29 cellular contexts compared by ENCODE assay signal in the genomic region with DNA sequence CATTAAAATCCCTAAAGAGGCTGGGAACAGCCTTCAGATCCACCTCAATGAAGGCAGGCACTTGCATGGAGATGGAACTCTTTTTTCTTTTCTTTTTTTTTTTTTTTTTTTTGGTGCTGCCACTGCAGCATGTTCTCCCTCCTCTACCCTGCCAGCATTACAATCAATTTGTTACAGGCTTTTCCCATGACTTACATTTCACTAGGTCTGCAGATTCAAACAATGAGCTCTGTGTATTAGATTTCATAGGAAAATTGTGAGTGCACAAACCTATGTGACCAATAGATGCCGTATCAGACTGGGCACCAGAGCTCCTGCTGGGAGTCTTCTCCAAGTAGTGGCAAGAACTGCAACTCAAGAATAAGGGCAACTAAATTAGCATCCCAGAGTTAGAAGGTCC.
"Had no signal": no experiment of that assay in that cellular context is flagged by ENCODE, and none has a peak within 500 bp of the region (broad histone marks: within the 10 kb centered on the region; RNA-seq: fewer than 3 reads in every experiment).

No MANE protein-coding gene starts in this region.

- ATAC-seq: activated CD8-positive, alpha-beta T cell treated with anti-CD3 and anti-CD28 coated beads for 36 hours; activated naive CD4-positive, alpha-beta T cell treated with anti-CD3 and anti-CD28 coated beads, Interleukin-2, amount 50 U/mL, for 72 hours; activated T-cell treated with anti-CD3 and anti-CD28 coated beads, Interleukin-2, amount 50 U/mL, for 4 hours; activated T-cell treated with anti-CD3 and anti-CD28 coated beads, Interleukin-2, amount 50 U/mL, for 72 hours; activated T-helper 17 cell treated with anti-CD3 and anti-CD28 coated beads, Interleukin-2, amount 50 U/mL, for 72 hours; body of pancreas had no signal

- DNase-seq: activated B cell treated with CpG ODN at 0.5 μM for 24 hours; activated CD4-positive, alpha-beta memory T cell treated with anti-CD3 and anti-CD28 coated beads for 36 hours; activated CD4-positive, alpha-beta T cell treated with anti-CD3 and anti-CD28 coated beads for 4 hours; activated CD4-positive, alpha-beta T cell treated with anti-CD3 and anti-CD28 coated beads, Interleukin-2, amount 10 ng/mL, durations not matched to agents 24 days and 14 days; activated CD4-positive, alpha-beta T cell treated with anti-CD3 and anti-CD28 coated beads, Interleukin-2, amount 50 U/mL, for 1 hour; activated CD4-positive, alpha-beta T cell treated with anti-CD3 and anti-CD28 coated beads, Interleukin-2, amount 50 U/mL, for 4 hours; activated CD4-positive, CD25-positive, alpha-beta regulatory T cell treated with anti-CD3 and anti-CD28 coated beads, Interleukin-2, amount 50 U/mL, for 72 hours; activated CD8-positive, alpha-beta memory T cell treated with anti-CD3 and anti-CD28 coated beads, Interleukin-2, amount 50 U/mL, for 4 hours; activated CD8-positive, alpha-beta T cell treated with anti-CD3 and anti-CD28 coated beads for 36 hours; activated effector memory CD4-positive, alpha-beta T cell treated with anti-CD3 and anti-CD28 coated beads, Interleukin-2, amount 50 U/mL, for 16 hours; activated gamma-delta T cell treated with Interleukin-2 at 50 U/mL for 16 hours; activated naive CD4-positive, alpha-beta T cell; activated naive CD4-positive, alpha-beta T cell treated with anti-CD3 and anti-CD28 coated beads for 36 hours; activated naive CD4-positive, alpha-beta T cell treated with anti-CD3 and anti-CD28 coated beads, Interleukin-2, amount 50 U/mL, for 16 hours; activated naive CD8-positive, alpha-beta T cell treated with anti-CD3 and anti-CD28 coated beads for 36 hours; activated T-cell treated with anti-CD3 and anti-CD28 coated beads for 4 hours; activated T-cell treated with anti-CD3 and anti-CD28 coated beads, Interleukin-2, amount 50 U/mL, for 1 hour; activated T-cell treated with anti-CD3 and anti-CD28 coated beads, Interleukin-2, amount 50 U/mL, for 4 hours; activated T-cell treated with anti-CD3 and anti-CD28 coated beads, Interleukin-2, amount 50 U/mL, for 72 hours; adrenal gland; amniotic stem cell; aorta; body of pancreas; brain microvascular endothelial cell; central memory CD4-positive, alpha-beta T cell; T-helper 2 cell; T-helper 9 cell had no signal
